Comparison of ENCODE assay signal across 37 cellular contexts in the genomic region with DNA sequence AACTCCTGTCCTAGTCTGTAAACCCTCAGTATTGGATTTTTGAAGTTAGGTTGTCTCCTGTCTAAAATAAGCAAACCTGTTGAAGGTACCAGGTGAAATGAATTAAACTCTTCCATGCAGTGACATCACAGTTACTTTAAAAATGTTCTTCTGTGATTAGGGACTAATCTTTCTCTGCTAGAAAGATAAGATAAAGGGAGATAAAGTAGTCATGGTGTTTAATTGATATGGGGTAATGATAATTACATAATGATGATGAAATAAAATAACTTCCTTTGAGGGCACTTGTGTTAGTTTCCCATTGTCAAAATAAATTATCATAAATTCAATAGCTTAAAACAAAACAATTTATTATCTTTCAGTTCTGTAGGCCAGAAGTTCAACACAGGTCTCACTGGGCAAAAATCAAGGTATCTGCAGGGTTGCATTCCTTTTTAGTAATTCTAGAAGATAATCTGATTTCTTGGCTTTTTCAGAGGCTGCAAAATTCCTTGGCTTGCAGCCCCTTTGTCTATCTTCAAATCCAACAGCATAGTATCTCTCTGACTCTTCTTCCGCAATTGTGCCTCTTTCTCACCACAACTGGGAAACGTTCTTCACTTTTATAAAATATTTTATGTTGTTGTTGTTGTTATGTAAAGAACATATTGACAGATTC.
"Had no signal": no experiment of that assay in that cellular context is flagged by ENCODE, and none has a peak within 500 bp of the region (broad histone marks: within the 10 kb centered on the region; RNA-seq: fewer than 3 reads in every experiment).

No MANE protein-coding gene starts in this region.

- H3K4me1 Mint-ChIP-seq: activated CD4-positive, alpha-beta memory T cell treated with anti-CD3 and anti-CD28 coated beads, Interleukin-2, amount 10 ng/mL, durations not matched to agents 7 days and 5 days; activated CD4-positive, alpha-beta T cell treated with anti-CD3 and anti-CD28 coated beads for 36 hours; activated CD4-positive, alpha-beta T cell treated with anti-CD3 and anti-CD28 coated beads, Interleukin-2, amount 10 ng/mL, durations not matched to agents 7 days and 5 days; activated CD8-positive, alpha-beta memory T cell treated with anti-CD3 and anti-CD28 coated beads, Interleukin-2, amount 10 ng/mL, durations not matched to agents 7 days and 5 days; activated naive CD8-positive, alpha-beta T cell treated with anti-CD3 and anti-CD28 coated beads for 36 hours; activated T-helper 17 cell treated with anti-CD3 and anti-CD28 coated beads, Interleukin-2, amount 50 U/mL, for 72 hours; WTC11 had no signal

- H3K4me3 ChIP-seq: adrenal gland, body of pancreas, breast epithelium had no signal

- DNase-seq: activated CD4-positive, alpha-beta memory T cell treated with anti-CD3 and anti-CD28 coated beads, Interleukin-2, amount 10 ng/mL, durations not matched to agents 7 days and 5 days; activated CD4-positive, alpha-beta T cell treated with anti-CD3 and anti-CD28 coated beads for 1 hour; activated CD4-positive, alpha-beta T cell treated with anti-CD3 and anti-CD28 coated beads for 36 hours; activated CD4-positive, alpha-beta T cell treated with anti-CD3 and anti-CD28 coated beads for 48 hours; activated CD4-positive, alpha-beta T cell treated with anti-CD3 and anti-CD28 coated beads, Interleukin-2, amount 10 ng/mL, durations not matched to agents 7 days and 5 days; activated CD4-positive, alpha-beta T cell treated with anti-CD3 and anti-CD28 coated beads, Interleukin-2, amount 50 U/mL, for 48 hours; activated CD4-positive, CD25-positive, alpha-beta regulatory T cell; activated CD8-positive, alpha-beta memory T cell treated with anti-CD3 and anti-CD28 coated beads for 24 hours; activated CD8-positive, alpha-beta memory T cell treated with anti-CD3 and anti-CD28 coated beads, Interleukin-2, amount 10 ng/mL, durations not matched to agents 7 days and 5 days; activated CD8-positive, alpha-beta memory T cell treated with anti-CD3 and anti-CD28 coated beads, Interleukin-2, amount 50 U/mL, for 48 hours; activated CD8-positive, alpha-beta T cell treated with anti-CD3 and anti-CD28 coated beads, Interleukin-2, amount 10 ng/mL, durations not matched to agents 7 days and 5 days; activated effector memory CD4-positive, alpha-beta T cell treated with anti-CD3 and anti-CD28 coated beads, Interleukin-2, amount 50 U/mL, for 16 hours; activated gamma-delta T cell treated with Interleukin-2 at 50 U/mL for 16 hours; activated naive CD4-positive, alpha-beta T cell; activated naive CD4-positive, alpha-beta T cell treated with anti-CD3 and anti-CD28 coated beads for 36 hours; activated naive CD4-positive, alpha-beta T cell treated with anti-CD3 and anti-CD28 coated beads, Interleukin-2, amount 50 U/mL, for 16 hours; activated naive CD8-positive, alpha-beta T cell treated with anti-CD3 and anti-CD28 coated beads for 36 hours; activated T-cell treated with anti-CD3 and anti-CD28 coated beads, Interleukin-2, amount 50 U/mL, for 24 hours; activated T-cell treated with anti-CD3 and anti-CD28 coated beads, Interleukin-2, amount 50 U/mL, for 48 hours; adrenal gland; amniotic stem cell; aorta; body of pancreas; brain microvascular endothelial cell; central memory CD4-positive, alpha-beta T cell; T-helper 1 cell; T-helper 2 cell; T-helper 9 cell; WERI-Rb-1 had no signal

- H3K27me3 Mint-ChIP-seq: activated CD4-positive, alpha-beta memory T cell treated with anti-CD3 and anti-CD28 coated beads, Interleukin-2, amount 10 ng/mL, durations not matched to agents 7 days and 5 days; activated CD4-positive, alpha-beta T cell treated with anti-CD3 and anti-CD28 coated beads for 36 hours; activated CD4-positive, alpha-beta T cell treated with anti-CD3 and anti-CD28 coated beads, Interleukin-2, amount 10 ng/mL, durations not matched to agents 7 days and 5 days; activated CD8-positive, alpha-beta memory T cell treated with anti-CD3 and anti-CD28 coated beads, Interleukin-2, amount 10 ng/mL, durations not matched to agents 7 days and 5 days; activated naive CD8-positive, alpha-beta T cell treated with anti-CD3 and anti-CD28 coated beads for 36 hours; activated T-cell treated with anti-CD3 and anti-CD28 coated beads, Interleukin-2, amount 50 U/mL, for 24 hours; activated T-helper 17 cell treated with anti-CD3 and anti-CD28 coated beads, Interleukin-2, amount 50 U/mL, for 72 hours had no signal

- H3K27ac ChIP-seq: adrenal gland, body of pancreas, brain microvascular endothelial cell, breast epithelium, WERI-Rb-1 had no signal

- H3K4me3 Mint-ChIP-seq: activated CD4-positive, alpha-beta memory T cell treated with anti-CD3 and anti-CD28 coated beads, Interleukin-2, amount 10 ng/mL, durations not matched to agents 7 days and 5 days; activated CD4-positive, alpha-beta T cell treated with anti-CD3 and anti-CD28 coated beads for 36 hours; activated CD4-positive, alpha-beta T cell treated with anti-CD3 and anti-CD28 coated beads, Interleukin-2, amount 10 ng/mL, durations not matched to agents 7 days and 5 days; activated CD8-positive, alpha-beta memory T cell treated with anti-CD3 and anti-CD28 coated beads, Interleukin-2, amount 10 ng/mL, durations not matched to agents 7 days and 5 days; activated CD8-positive, alpha-beta T cell treated with anti-CD3 and anti-CD28 coated beads, Interleukin-2, amount 10 ng/mL, durations not matched to agents 7 days and 5 days; activated naive CD4-positive, alpha-beta T cell treated with anti-CD3 and anti-CD28 coated beads for 36 hours; activated naive CD8-positive, alpha-beta T cell treated with anti-CD3 and anti-CD28 coated beads for 36 hours; activated T-cell treated with anti-CD3 and anti-CD28 coated beads, Interleukin-2, amount 50 U/mL, for 24 hours; activated T-helper 1 cell treated with anti-CD3 and anti-CD28 coated beads, Interleukin-12 subunit alpha, Interleukin-12 subunit beta, Interleukin-2, Interleukin-4 antibody, amounts not matched to agents 30 ng/mL and 10 ng/mL and 1 ng/mL, durations not matched to agents 14 hours and 24 hours and 36 hours; activated T-helper 17 cell treated with anti-CD3 and anti-CD28 coated beads, Interleukin-2, amount 50 U/mL, for 72 hours; T-helper 1 cell treated with Interleukin-12 subunit alpha and Interleukin-12 subunit beta and Interleukin-4 antibody, amounts not matched to agents 30 μg/mL and 1 μg/mL, for 36 hours; T-helper 2 cell treated with Interferon-gamma antibody and Interleukin-4, amounts not matched to agents 5 μg/mL and 100 μg/mL, for 36 hours; WTC11 had no signal

- ATAC-seq: activated CD4-positive, alpha-beta T cell treated with anti-CD3 and anti-CD28 coated beads for 36 hours; activated CD4-positive, CD25-positive, alpha-beta regulatory T cell treated with anti-CD3 and anti-CD28 coated beads, Interleukin-2, amount 50 U/mL, for 24 hours; activated CD8-positive, alpha-beta memory T cell treated with anti-CD3 and anti-CD28 coated beads, Interleukin-2, amount 10 ng/mL, durations not matched to agents 7 days and 5 days; activated CD8-positive, alpha-beta T cell treated with anti-CD3 and anti-CD28 coated beads, Interleukin-2, amount 10 ng/mL, durations not matched to agents 7 days and 5 days; activated naive CD4-positive, alpha-beta T cell treated with anti-CD3 and anti-CD28 coated beads, Interleukin-2, amount 50 U/mL, for 72 hours; activated T-helper 17 cell treated with anti-CD3 and anti-CD28 coated beads, Interleukin-2, amount 50 U/mL, for 72 hours; body of pancreas; WTC11 had no signal

- H3K4me1 ChIP-seq: adrenal gland, body of pancreas, breast epithelium had no signal

- H3K27ac Mint-ChIP-seq: activated CD4-positive, alpha-beta memory T cell treated with anti-CD3 and anti-CD28 coated beads, Interleukin-2, amount 10 ng/mL, durations not matched to agents 7 days and 5 days; activated CD4-positive, alpha-beta T cell treated with anti-CD3 and anti-CD28 coated beads for 36 hours; activated CD4-positive, alpha-beta T cell treated with anti-CD3 and anti-CD28 coated beads, Interleukin-2, amount 10 ng/mL, durations not matched to agents 7 days and 5 days; activated CD8-positive, alpha-beta memory T cell treated with anti-CD3 and anti-CD28 coated beads, Interleukin-2, amount 10 ng/mL, durations not matched to agents 7 days and 5 days; activated CD8-positive, alpha-beta T cell treated with anti-CD3 and anti-CD28 coated beads, Interleukin-2, amount 10 ng/mL, durations not matched to agents 7 days and 5 days; activated naive CD4-positive, alpha-beta T cell treated with anti-CD3 and anti-CD28 coated beads for 36 hours; activated naive CD8-positive, alpha-beta T cell treated with anti-CD3 and anti-CD28 coated beads for 36 hours; activated T-cell treated with anti-CD3 and anti-CD28 coated beads, Interleukin-2, amount 50 U/mL, for 24 hours; activated T-helper 1 cell treated with anti-CD3 and anti-CD28 coated beads, Interleukin-12 subunit alpha, Interleukin-12 subunit beta, Interleukin-2, Interleukin-4 antibody, amounts not matched to agents 30 ng/mL and 10 ng/mL and 1 ng/mL, durations not matched to agents 14 hours and 24 hours and 36 hours; activated T-helper 17 cell treated with anti-CD3 and anti-CD28 coated beads, Interleukin-2, amount 50 U/mL, for 72 hours; T-helper 1 cell treated with Interleukin-12 subunit alpha and Interleukin-12 subunit beta and Interleukin-4 antibody, amounts not matched to agents 30 μg/mL and 1 μg/mL, for 36 hours; T-helper 2 cell treated with Interferon-gamma antibody and Interleukin-4, amounts not matched to agents 5 μg/mL and 100 μg/mL, for 36 hours; WTC11 had no signal

- H3K9me3 ChIP-seq: adrenal gland, body of pancreas, breast epithelium had no signal

- H3K36me3 ChIP-seq: adrenal gland, brain microvascular endothelial cell, breast epithelium, WERI-Rb-1 had no signal

- H3K27me3 ChIP-seq: adrenal gland, body of pancreas, brain microvascular endothelial cell, breast epithelium had no signal

- H3K36me3 Mint-ChIP-seq: activated CD8-positive, alpha-beta memory T cell treated with anti-CD3 and anti-CD28 coated beads, Interleukin-2, amount 10 ng/mL, durations not matched to agents 7 days and 5 days; activated naive CD4-positive, alpha-beta T cell treated with anti-CD3 and anti-CD28 coated beads, Interleukin-2, amount 50 U/mL, for 72 hours; activated naive CD8-positive, alpha-beta T cell treated with anti-CD3 and anti-CD28 coated beads for 36 hours; WTC11 had no signal

- H3K9me3 Mint-ChIP-seq: activated CD4-positive, alpha-beta T cell treated with anti-CD3 and anti-CD28 coated beads, Interleukin-2, amount 10 ng/mL, durations not matched to agents 7 days and 5 days; activated naive CD4-positive, alpha-beta T cell treated with anti-CD3 and anti-CD28 coated beads for 36 hours; activated naive CD8-positive, alpha-beta T cell treated with anti-CD3 and anti-CD28 coated beads for 36 hours; activated T-cell treated with anti-CD3 and anti-CD28 coated beads, Interleukin-2, amount 50 U/mL, for 24 hours; activated T-helper 1 cell treated with anti-CD3 and anti-CD28 coated beads, Interleukin-12 subunit alpha, Interleukin-12 subunit beta, Interleukin-2, Interleukin-4 antibody, amounts not matched to agents 30 ng/mL and 10 ng/mL and 1 ng/mL, durations not matched to agents 14 hours and 24 hours and 36 hours; activated T-helper 17 cell treated with anti-CD3 and anti-CD28 coated beads, Interleukin-2, amount 50 U/mL, for 72 hours; T-helper 1 cell treated with Interleukin-12 subunit alpha and Interleukin-12 subunit beta and Interleukin-4 antibody, amounts not matched to agents 30 μg/mL and 1 μg/mL, for 36 hours; T-helper 2 cell treated with Interferon-gamma antibody and Interleukin-4, amounts not matched to agents 5 μg/mL and 100 μg/mL, for 36 hours; WTC11 had no signal
